ENCODE assay signal across 1 cellular context in the genomic region with DNA sequence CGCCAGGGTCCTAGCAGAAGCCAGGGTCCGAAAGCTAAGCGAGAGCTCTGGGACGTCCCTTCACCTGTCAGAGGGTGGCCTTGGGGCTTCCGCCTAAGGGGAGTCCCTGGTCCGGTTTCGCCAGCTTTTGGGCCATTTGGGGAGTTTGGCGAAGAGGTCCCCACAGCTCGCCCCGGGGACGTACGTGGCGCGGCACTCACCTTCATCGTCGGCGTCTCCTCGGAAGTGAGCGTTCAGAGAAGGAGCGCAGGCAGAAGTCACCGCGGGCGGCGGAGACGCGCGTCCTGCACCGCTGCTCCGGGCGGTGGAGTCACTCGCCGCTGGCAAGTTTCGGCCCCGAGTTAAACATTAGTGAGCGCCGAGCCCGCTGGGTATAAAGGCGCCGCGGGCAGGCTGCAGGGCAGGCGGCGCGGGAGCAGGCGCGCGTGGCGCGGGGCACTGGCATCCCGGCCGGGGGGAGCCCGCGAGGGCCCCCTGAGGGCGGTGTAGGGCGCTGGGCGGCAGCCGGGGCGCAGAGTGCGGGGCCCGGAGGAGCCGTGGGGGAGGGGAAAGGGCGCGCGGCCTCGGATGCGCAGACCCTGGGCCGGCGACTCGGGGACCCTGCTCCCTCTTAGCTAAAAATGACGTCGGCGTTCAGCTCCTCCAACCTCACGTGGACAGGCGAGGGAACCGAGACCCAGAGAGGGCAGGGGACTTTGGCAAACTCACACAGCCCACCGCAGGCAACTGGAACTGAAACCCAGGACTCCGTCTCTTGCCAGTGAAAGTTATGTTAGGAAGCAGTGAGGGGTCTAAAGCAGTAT.
TF ChIP-seq lines count a peak whose summit lies in the region.

A gene (minus strand): TSS at position 440 of the 803 bp plus-strand sequence. CDS start 234 bp downstream, at position 206.

TF ChIP-seq in HepG2, 621 proteins besides CTCF, POLR2A, EP300 and RAD21 (continued from another document and continues in another):
- TF ChIP-seq YEATS2 (CRISPR knock-in tag; IDR thresholded peaks at IDR 0.05; ENCODE audit: borderline replicate concordance), result no peak
- TF ChIP-seq BCL6 (CRISPR knock-in tag; IDR thresholded peaks at IDR 0.05), result no peak; the same call in 1 of the 2 replicates
- TF ChIP-seq NR2F2 (IDR thresholded peaks at IDR 0.05; ENCODE audit: borderline replicate concordance, low read depth), result no peak
- TF ChIP-seq ASH2L (IDR thresholded peaks at IDR 0.05; ENCODE audit: insufficient read length, low read depth, low read length), result peak; percentile 92
- TF ChIP-seq, protein P1, sequence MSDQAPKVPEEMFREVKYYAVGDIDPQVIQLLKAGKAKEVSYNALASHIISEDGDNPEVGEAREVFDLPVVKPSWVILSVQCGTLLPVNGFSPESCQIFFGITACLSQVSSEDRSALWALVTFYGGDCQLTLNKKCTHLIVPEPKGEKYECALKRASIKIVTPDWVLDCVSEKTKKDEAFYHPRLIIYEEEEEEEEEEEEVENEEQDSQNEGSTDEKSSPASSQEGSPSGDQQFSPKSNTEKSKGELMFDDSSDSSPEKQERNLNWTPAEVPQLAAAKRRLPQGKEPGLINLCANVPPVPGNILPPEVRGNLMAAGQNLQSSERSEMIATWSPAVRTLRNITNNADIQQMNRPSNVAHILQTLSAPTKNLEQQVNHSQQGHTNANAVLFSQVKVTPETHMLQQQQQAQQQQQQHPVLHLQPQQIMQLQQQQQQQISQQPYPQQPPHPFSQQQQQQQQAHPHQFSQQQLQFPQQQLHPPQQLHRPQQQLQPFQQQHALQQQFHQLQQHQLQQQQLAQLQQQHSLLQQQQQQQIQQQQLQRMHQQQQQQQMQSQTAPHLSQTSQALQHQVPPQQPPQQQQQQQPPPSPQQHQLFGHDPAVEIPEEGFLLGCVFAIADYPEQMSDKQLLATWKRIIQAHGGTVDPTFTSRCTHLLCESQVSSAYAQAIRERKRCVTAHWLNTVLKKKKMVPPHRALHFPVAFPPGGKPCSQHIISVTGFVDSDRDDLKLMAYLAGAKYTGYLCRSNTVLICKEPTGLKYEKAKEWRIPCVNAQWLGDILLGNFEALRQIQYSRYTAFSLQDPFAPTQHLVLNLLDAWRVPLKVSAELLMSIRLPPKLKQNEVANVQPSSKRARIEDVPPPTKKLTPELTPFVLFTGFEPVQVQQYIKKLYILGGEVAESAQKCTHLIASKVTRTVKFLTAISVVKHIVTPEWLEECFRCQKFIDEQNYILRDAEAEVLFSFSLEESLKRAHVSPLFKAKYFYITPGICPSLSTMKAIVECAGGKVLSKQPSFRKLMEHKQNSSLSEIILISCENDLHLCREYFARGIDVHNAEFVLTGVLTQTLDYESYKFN (CRISPR knock-in tag; conservative IDR thresholded peaks at IDR 0.05), result peak; percentile 24; the same call in 1 of the 2 replicates
- TF ChIP-seq, protein P2, sequence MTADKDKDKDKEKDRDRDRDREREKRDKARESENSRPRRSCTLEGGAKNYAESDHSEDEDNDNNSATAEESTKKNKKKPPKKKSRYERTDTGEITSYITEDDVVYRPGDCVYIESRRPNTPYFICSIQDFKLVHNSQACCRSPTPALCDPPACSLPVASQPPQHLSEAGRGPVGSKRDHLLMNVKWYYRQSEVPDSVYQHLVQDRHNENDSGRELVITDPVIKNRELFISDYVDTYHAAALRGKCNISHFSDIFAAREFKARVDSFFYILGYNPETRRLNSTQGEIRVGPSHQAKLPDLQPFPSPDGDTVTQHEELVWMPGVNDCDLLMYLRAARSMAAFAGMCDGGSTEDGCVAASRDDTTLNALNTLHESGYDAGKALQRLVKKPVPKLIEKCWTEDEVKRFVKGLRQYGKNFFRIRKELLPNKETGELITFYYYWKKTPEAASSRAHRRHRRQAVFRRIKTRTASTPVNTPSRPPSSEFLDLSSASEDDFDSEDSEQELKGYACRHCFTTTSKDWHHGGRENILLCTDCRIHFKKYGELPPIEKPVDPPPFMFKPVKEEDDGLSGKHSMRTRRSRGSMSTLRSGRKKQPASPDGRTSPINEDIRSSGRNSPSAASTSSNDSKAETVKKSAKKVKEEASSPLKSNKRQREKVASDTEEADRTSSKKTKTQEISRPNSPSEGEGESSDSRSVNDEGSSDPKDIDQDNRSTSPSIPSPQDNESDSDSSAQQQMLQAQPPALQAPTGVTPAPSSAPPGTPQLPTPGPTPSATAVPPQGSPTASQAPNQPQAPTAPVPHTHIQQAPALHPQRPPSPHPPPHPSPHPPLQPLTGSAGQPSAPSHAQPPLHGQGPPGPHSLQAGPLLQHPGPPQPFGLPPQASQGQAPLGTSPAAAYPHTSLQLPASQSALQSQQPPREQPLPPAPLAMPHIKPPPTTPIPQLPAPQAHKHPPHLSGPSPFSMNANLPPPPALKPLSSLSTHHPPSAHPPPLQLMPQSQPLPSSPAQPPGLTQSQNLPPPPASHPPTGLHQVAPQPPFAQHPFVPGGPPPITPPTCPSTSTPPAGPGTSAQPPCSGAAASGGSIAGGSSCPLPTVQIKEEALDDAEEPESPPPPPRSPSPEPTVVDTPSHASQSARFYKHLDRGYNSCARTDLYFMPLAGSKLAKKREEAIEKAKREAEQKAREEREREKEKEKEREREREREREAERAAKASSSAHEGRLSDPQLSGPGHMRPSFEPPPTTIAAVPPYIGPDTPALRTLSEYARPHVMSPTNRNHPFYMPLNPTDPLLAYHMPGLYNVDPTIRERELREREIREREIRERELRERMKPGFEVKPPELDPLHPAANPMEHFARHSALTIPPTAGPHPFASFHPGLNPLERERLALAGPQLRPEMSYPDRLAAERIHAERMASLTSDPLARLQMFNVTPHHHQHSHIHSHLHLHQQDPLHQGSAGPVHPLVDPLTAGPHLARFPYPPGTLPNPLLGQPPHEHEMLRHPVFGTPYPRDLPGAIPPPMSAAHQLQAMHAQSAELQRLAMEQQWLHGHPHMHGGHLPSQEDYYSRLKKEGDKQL (CRISPR knock-in tag; IDR thresholded peaks at IDR 0.05; ENCODE audit: low read depth), result 0 out of 2 replicates have a peak, but pooled peaks have one; percentile 51
- TF ChIP-seq, protein P3, sequence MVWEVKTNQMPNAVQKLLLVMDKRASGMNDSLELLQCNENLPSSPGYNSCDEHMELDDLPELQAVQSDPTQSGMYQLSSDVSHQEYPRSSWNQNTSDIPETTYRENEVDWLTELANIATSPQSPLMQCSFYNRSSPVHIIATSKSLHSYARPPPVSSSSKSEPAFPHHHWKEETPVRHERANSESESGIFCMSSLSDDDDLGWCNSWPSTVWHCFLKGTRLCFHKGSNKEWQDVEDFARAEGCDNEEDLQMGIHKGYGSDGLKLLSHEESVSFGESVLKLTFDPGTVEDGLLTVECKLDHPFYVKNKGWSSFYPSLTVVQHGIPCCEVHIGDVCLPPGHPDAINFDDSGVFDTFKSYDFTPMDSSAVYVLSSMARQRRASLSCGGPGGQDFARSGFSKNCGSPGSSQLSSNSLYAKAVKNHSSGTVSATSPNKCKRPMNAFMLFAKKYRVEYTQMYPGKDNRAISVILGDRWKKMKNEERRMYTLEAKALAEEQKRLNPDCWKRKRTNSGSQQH (CRISPR knock-in tag; IDR thresholded peaks at IDR 0.05; ENCODE audit: low read depth), result no peak; the same call in 1 of the 2 replicates
- TF ChIP-seq, protein P4, sequence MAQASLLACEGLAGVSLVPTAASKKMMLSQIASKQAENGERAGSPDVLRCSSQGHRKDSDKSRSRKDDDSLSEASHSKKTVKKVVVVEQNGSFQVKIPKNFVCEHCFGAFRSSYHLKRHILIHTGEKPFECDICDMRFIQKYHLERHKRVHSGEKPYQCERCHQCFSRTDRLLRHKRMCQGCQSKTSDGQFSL (CRISPR knock-in tag; IDR thresholded peaks at IDR 0.05), result no peak
- TF ChIP-seq ZBTB8A (CRISPR knock-in tag; IDR thresholded peaks at IDR 0.05; ENCODE audit: borderline replicate concordance, low read depth), result 0 out of 2 replicates have a peak, but pooled peaks have one; percentile 57
- TF ChIP-seq PAF1 (CRISPR knock-in tag; IDR thresholded peaks at IDR 0.05), result no peak
- peak; percentile 60; the same call in 1 of the 2 replicates for TF ChIP-seq ERF (CRISPR knock-in tag; IDR thresholded peaks at IDR 0.05)
- TF ChIP-seq ZNF790 (CRISPR knock-in tag; IDR thresholded peaks at IDR 0.05; ENCODE audit: borderline replicate concordance), result peak; percentile 39; the same call in 1 of the 2 replicates
- TF ChIP-seq RCOR2 (CRISPR knock-in tag; IDR thresholded peaks at IDR 0.05), result no peak
- no peak; the same call in 1 of the 2 replicates for TF ChIP-seq ZFX (CRISPR knock-in tag; IDR thresholded peaks at IDR 0.05; ENCODE audit: low read depth)
- TF ChIP-seq ZNF430 (CRISPR knock-in tag; IDR thresholded peaks at IDR 0.05), result peak; percentile 37; the same call in 1 of the 2 replicates
- TF ChIP-seq HNRNPL (IDR thresholded peaks at IDR 0.05; ENCODE audit: low read depth, low read length), result peak; percentile 80; the same call in 1 of the 2 replicates
- no peak; the same call in 1 of the 2 replicates for TF ChIP-seq ESRRA (CRISPR knock-in tag; IDR thresholded peaks at IDR 0.05; ENCODE audit: low read depth)
- peak; percentile 35; the same call in 1 of the 2 replicates for TF ChIP-seq SP140L (CRISPR knock-in tag; IDR thresholded peaks at IDR 0.05; ENCODE audit: borderline replicate concordance)
- TF ChIP-seq, protein P5, sequence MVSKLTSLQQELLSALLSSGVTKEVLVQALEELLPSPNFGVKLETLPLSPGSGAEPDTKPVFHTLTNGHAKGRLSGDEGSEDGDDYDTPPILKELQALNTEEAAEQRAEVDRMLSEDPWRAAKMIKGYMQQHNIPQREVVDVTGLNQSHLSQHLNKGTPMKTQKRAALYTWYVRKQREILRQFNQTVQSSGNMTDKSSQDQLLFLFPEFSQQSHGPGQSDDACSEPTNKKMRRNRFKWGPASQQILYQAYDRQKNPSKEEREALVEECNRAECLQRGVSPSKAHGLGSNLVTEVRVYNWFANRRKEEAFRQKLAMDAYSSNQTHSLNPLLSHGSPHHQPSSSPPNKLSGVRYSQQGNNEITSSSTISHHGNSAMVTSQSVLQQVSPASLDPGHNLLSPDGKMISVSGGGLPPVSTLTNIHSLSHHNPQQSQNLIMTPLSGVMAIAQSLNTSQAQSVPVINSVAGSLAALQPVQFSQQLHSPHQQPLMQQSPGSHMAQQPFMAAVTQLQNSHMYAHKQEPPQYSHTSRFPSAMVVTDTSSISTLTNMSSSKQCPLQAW (CRISPR knock-in tag; IDR thresholded peaks at IDR 0.05), result no peak; the same call in 1 of the 2 replicates
- TF ChIP-seq, protein P6, sequence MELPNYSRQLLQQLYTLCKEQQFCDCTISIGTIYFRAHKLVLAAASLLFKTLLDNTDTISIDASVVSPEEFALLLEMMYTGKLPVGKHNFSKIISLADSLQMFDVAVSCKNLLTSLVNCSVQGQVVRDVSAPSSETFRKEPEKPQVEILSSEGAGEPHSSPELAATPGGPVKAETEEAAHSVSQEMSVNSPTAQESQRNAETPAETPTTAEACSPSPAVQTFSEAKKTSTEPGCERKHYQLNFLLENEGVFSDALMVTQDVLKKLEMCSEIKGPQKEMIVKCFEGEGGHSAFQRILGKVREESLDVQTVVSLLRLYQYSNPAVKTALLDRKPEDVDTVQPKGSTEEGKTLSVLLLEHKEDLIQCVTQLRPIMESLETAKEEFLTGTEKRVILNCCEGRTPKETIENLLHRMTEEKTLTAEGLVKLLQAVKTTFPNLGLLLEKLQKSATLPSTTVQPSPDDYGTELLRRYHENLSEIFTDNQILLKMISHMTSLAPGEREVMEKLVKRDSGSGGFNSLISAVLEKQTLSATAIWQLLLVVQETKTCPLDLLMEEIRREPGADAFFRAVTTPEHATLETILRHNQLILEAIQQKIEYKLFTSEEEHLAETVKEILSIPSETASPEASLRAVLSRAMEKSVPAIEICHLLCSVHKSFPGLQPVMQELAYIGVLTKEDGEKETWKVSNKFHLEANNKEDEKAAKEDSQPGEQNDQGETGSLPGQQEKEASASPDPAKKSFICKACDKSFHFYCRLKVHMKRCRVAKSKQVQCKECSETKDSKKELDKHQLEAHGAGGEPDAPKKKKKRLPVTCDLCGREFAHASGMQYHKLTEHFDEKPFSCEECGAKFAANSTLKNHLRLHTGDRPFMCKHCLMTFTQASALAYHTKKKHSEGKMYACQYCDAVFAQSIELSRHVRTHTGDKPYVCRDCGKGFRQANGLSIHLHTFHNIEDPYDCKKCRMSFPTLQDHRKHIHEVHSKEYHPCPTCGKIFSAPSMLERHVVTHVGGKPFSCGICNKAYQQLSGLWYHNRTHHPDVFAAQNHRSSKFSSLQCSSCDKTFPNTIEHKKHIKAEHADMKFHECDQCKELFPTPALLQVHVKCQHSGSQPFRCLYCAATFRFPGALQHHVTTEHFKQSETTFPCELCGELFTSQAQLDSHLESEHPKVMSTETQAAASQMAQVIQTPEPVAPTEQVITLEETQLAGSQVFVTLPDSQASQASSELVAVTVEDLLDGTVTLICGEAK (IDR thresholded peaks at IDR 0.05), result no peak
- TF ChIP-seq, protein P6 (CRISPR knock-in tag; IDR thresholded peaks at IDR 0.05), result peak; percentile 54; the same call in 1 of the 2 replicates
- TF ChIP-seq MAZ (IDR thresholded peaks at IDR 0.05; ENCODE audit: borderline replicate concordance, low read depth, low read length), result peak; percentile 75
- peak; percentile 69 for TF ChIP-seq MAZ (CRISPR knock-in tag; IDR thresholded peaks at IDR 0.05; ENCODE audit: low read depth)
- TF ChIP-seq ZNF572 (CRISPR knock-in tag; IDR thresholded peaks at IDR 0.05), result no peak
- TF ChIP-seq NCOA5 (CRISPR knock-in tag; IDR thresholded peaks at IDR 0.05), result no peak
- TF ChIP-seq, protein P7, sequence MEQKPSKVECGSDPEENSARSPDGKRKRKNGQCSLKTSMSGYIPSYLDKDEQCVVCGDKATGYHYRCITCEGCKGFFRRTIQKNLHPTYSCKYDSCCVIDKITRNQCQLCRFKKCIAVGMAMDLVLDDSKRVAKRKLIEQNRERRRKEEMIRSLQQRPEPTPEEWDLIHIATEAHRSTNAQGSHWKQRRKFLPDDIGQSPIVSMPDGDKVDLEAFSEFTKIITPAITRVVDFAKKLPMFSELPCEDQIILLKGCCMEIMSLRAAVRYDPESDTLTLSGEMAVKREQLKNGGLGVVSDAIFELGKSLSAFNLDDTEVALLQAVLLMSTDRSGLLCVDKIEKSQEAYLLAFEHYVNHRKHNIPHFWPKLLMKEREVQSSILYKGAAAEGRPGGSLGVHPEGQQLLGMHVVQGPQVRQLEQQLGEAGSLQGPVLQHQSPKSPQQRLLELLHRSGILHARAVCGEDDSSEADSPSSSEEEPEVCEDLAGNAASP (CRISPR knock-in tag; IDR thresholded peaks at IDR 0.05; ENCODE audit: borderline replicate concordance), result no peak
